Comparison of ENCODE assay signal across 25 cellular contexts in the genomic region with DNA sequence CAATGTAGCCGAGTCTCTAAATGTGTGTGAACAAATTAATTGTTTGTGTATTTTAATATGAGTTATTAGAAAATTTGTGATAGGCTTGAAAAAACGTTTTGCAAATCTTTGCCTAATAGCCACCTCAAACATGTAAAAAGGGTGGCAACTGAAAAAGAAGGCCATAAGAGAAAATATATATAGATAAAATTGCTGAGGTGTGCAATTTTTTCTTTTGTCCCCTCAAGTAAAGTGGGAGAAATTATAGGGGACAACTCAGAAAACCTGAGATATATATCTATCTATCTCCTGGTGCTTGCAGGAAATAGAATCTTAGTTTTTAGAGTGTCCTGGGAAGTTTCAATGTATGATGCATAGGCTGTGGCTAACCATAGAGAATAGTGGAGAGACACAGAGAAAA.
"Had no signal": no experiment of that assay in that cellular context is flagged by ENCODE, and none has a peak within 500 bp of the region (broad histone marks: within the 10 kb centered on the region; RNA-seq: fewer than 3 reads in every experiment).

No MANE protein-coding gene starts in this region.

- H3K27ac ChIP-seq: neural progenitor cell, ovary, parathyroid adenoma, psoas muscle, skin epidermis, stomach, thoracic aorta, thyroid gland, tibial nerve, upper lobe of left lung, vagina had no signal

- H3K4me2 ChIP-seq: neural progenitor cell had no signal

- H3K4me1 ChIP-seq: neural progenitor cell, parathyroid adenoma, psoas muscle, stomach, thyroid gland, tibial nerve, upper lobe of left lung, vagina had no signal

- FAIRE-seq: urothelium cell line had no signal

- H3K36me3 ChIP-seq: neural progenitor cell, ovary, stomach, thoracic aorta, thyroid gland, tibial nerve, upper lobe of left lung, vagina had no signal

- H3K27me3 ChIP-seq: neural progenitor cell, ovary, stomach, thyroid gland, tibial nerve, upper lobe of left lung, vagina had no signal

- H3K9me3 ChIP-seq: ovary, psoas muscle, thoracic aorta, thyroid gland, upper lobe of left lung, vagina had no signal

- H3K9ac ChIP-seq: neural progenitor cell, parathyroid adenoma had no signal

- H3K4me3 ChIP-seq: neural progenitor cell, ovary, psoas muscle, skin epidermis, stomach, thoracic aorta, thyroid gland, tibial nerve, upper lobe of left lung, vagina had no signal

- ATAC-seq: natural killer cell; psoas muscle; right cardiac atrium; sciatic nerve; stimulated activated effector memory CD8-positive, alpha-beta T cell treated with anti-CD3 and anti-CD28 coated beads, Interleukin-12 subunit alpha, Interleukin-12 subunit beta, amount 100 ng/mL, for 72 hours; stimulated activated naive B cell treated with anti-CD40 and anti-IgM and Interleukin-4, amounts not matched to agents 10 μg/mL and 1 μg/mL and 100 μg/mL, for 72 hours had no signal

- H2AFZ ChIP-seq: neural progenitor cell, parathyroid adenoma had no signal

- DNase-seq: natural killer cell; occipital lobe; ovary; posterior cingulate gyrus; psoas muscle; right cardiac atrium; stimulated activated CD4-positive, alpha-beta T cell treated with anti-CD3 and anti-CD28 coated beads, Interleukin-15, amount 100 ng/mL, for 24 hours; stimulated activated CD4-positive, alpha-beta T cell treated with anti-CD3 and anti-CD28 coated beads, Interleukin-2, amount 100 ng/mL, for 24 hours; stimulated activated CD4-positive, alpha-beta T cell treated with anti-CD3 and anti-CD28 coated beads, Interleukin-2, amount 100 ng/mL, for 48 hours; stimulated activated CD4-positive, alpha-beta T cell treated with anti-CD3 and anti-CD28 coated beads, Interleukin-4, amount 100 ng/mL, for 24 hours; stimulated activated naive B cell treated with anti-CD40 and anti-IgM and Interleukin-4, amounts not matched to agents 10 μg/mL and 1 μg/mL and 100 μg/mL, for 72 hours; stimulated activated naive CD4-positive, alpha-beta T cell treated with Interleukin-2 at 50 U/mL for 16 hours; stomach; thyroid gland; trophoblast cell; upper lobe of left lung had no signal

- H3K79me2 ChIP-seq: parathyroid adenoma had no signal
